ENCODE assay signal across 16 cellular contexts in the genomic region with DNA sequence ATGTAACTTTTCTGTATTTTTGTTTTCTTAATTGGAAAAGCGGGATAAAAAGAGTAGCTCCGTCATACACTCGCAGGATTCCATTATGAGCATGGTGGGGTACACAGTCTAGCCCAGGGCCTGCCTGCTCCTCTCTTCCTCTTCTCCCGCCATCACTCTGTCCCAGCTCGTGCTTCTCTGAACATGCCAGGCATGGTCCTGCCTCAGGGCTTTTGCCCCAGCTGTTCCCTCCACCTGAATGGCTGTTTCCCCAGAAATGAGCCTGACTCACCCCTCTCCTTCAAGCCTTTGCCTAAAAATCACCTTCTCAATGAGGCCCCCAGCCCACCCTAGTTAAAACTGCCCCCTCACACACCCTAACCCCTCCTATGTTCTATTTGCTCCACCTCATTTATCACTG. TPM values are rescaled to one million over a fixed set of nuclear protein-coding genes. Genes with fewer than 3 reads are reported as not detected.
DNase-seq lines count a peak whose midpoint lies in the region; ATAC-seq and TF ChIP-seq lines count a peak whose summit lies in the region.
"Had no signal": no experiment of that assay in that cellular context is flagged by ENCODE, and none has a peak within 500 bp of the region (broad histone marks: within the 10 kb centered on the region; RNA-seq: fewer than 3 reads in every experiment).

No MANE protein-coding gene starts in this region.

- no peak overlapping the region for H2AK5ac ChIP-seq in trophoblast cell (ENCODE audit: low read length)

- no peak overlapping the region for H4K91ac ChIP-seq in trophoblast cell (ENCODE audit: low read depth, low read length)

- H3K79me1 ChIP-seq in trophoblast cell (ENCODE audit: low read length) = peaks cover 24% of the 10 kb centered on the region

- no peak overlapping the region for H2AFZ ChIP-seq in trophoblast cell (ENCODE audit: insufficient read depth, low read length, poor library complexity)

- H3K4me1 ChIP-seq in foreskin keratinocyte = peaks cover 29% of the 10 kb centered on the region
- peaks cover 22 to 39% of the 10 kb centered on the region in 2 experiments for H3K4me1 ChIP-seq in trophoblast cell (ENCODE audit: control insufficient read depth in 1 of 2, insufficient read depth in 2 of 2, low read length in 2 of 2)

- no peaks in the 10 kb centered on the region for H3K27me3 ChIP-seq in WERI-Rb-1 (ENCODE audit: insufficient read depth, low read depth, severe bottlenecking)
- H3K27me3 ChIP-seq in foreskin keratinocyte = no peaks in the 10 kb centered on the region
- H3K27me3 ChIP-seq in trophoblast cell (ENCODE audit: insufficient read depth, low read length) = no peaks in the 10 kb centered on the region

- H3K9me3 ChIP-seq in WERI-Rb-1 (ENCODE audit: severe bottlenecking) = no peaks in the 10 kb centered on the region
- H3K9me3 ChIP-seq in trophoblast cell (ENCODE audit: insufficient read depth, low read depth, low read length) = no peaks in the 10 kb centered on the region

- TF ChIP-seq CTCF in WERI-Rb-1 (IDR thresholded peaks at IDR 0.05; ENCODE audit: low read depth, low read length) = no peak
- TF ChIP-seq CTCF in foreskin keratinocyte (conservative IDR thresholded peaks at IDR 0.05) = no peak
- no peak for TF ChIP-seq CTCF in GM13977 (IDR thresholded peaks at IDR 0.05; ENCODE audit: extremely low read depth, insufficient read depth, missing control alignments)

- H3K36me3 ChIP-seq in WERI-Rb-1 (peaks cover 8% of the 10 kb centered on the region; the same call in 1 of the 2 replicates), trophoblast cell (ENCODE audit: control insufficient read depth in 1 of 2, insufficient read depth in 2 of 2, low read length in 2 of 2) (peaks cover 1 to 16% of the 10 kb centered on the region in 2 experiments)

- peak overlapping the region; percentile 94 for H3K4ac ChIP-seq in trophoblast cell (ENCODE audit: low read depth, low read length)

- H3K9ac ChIP-seq in trophoblast cell (ENCODE audit: low read length) = no peak overlapping the region

- no peak overlapping the region for H4K8ac ChIP-seq in trophoblast cell (ENCODE audit: low read depth, low read length)

- H3K14ac ChIP-seq in trophoblast cell (ENCODE audit: low read length) = no peak overlapping the region

- ATAC-seq in foreskin keratinocyte = peak; percentile 57
- ATAC-seq: PC-3 had no signal

- no CpG with 5 or more reads among the region's 5 CpGs for WGBS in trophoblast cell (ENCODE audit: extremely low coverage, insufficient coverage, insufficient read length)

- H3K4me3 ChIP-seq in WERI-Rb-1 (ENCODE audit: low read depth, low read length) (no peak overlapping the region), trophoblast cell (ENCODE audit: low read depth, low read length) (no peak overlapping the region)

- H3K4me2 ChIP-seq in trophoblast cell (ENCODE audit: low read length) = no peak overlapping the region

- H3K27ac ChIP-seq in WERI-Rb-1 (peak overlapping the region; percentile 75), foreskin keratinocyte (peak overlapping the region; percentile 30), trophoblast cell (ENCODE audit: low read depth, low read length) (no peak overlapping the region)

- in situ Hi-C loops in GM13977 (cut with MboI; ENCODE audit: low pct_unique_long_range_greater_than_20kb, low sequenced_read_pairs, unreplicated experiment) = no loop called here

- DNase-seq in M059J (ENCODE audit: low read depth) = peak; percentile 14
- no peak for DNase-seq in WERI-Rb-1
- DNase-seq in foreskin keratinocyte = peak; percentile 20 to 58
- DNase-seq in trophoblast cell = no peak
- DNase-seq in activated T-cell treated with anti-CD3 and anti-CD28 coated beads, Interleukin-2, amount 50 U/mL, for 48 hours = no peak
- DNase-seq in T-helper 1 cell = no peak
- DNase-seq in GM13977 (ENCODE audit: low spot score) = no peak
- DNase-seq: EL, H7, MV-4-11, NCI-H1417, NCI-H2029, NCI-H2171 treated with DMSO at 0.1 percent for 48 hours, NCI-H446 treated with DMSO at 0.1 percent for 48 hours, NCI-H748 treated with DMSO at 0.1 percent for 48 hours, PC-3 had no signal

- no peak overlapping the region for H2BK12ac ChIP-seq in trophoblast cell (ENCODE audit: low read length)

- H2BK120ac ChIP-seq in trophoblast cell (ENCODE audit: insufficient read depth, low read length, poor library complexity) = no peak overlapping the region

- no peak overlapping the region for H3K23ac ChIP-seq in trophoblast cell (ENCODE audit: low read length)

- no peak overlapping the region for H2BK5ac ChIP-seq in trophoblast cell (ENCODE audit: low read depth, low read length, poor library complexity)

- H3K79me2 ChIP-seq in trophoblast cell (ENCODE audit: control insufficient read depth, insufficient read depth, low read length, poor library complexity) = peaks cover 31% of the 10 kb centered on the region

- H3K18ac ChIP-seq in trophoblast cell (ENCODE audit: low read length) = peak overlapping the region; percentile 22

- H4K12ac ChIP-seq in trophoblast cell (ENCODE audit: low read depth, low read length) = no peak overlapping the region

RNA-seq across cellular contexts. Expression of gene CORO2A, which starts 4.5 kb away (rescaled TPM):
- 3.6 and 4.3 TPM in 2 replicates for total RNA-seq in M059J (2014; rRNA removed; shearing (Covaris generic))
- total RNA-seq in foreskin keratinocyte = 37.0 and 39.3 TPM in 2 replicates
- 12.9 and 15.6 TPM in 2 replicates for polyA plus RNA-seq in foreskin keratinocyte
- 34.0 and 35.3 TPM in 2 replicates for polyA plus RNA-seq in trophoblast cell (2013)

Comparison
In these comparisons a context has a peak if more than half of its experiments do, and no peak if none do; other contexts are left out.
1. DNase-seq: peak in M059J (single experiment) and foreskin keratinocyte (2 of 2); none in WERI-Rb-1 (single experiment), trophoblast cell (0 of 2), activated T-cell treated with anti-CD3 and anti-CD28 coated beads, Interleukin-2, amount 50 U/mL, for 48 hours (0 of 2), T-helper 1 cell (0 of 5) and GM13977 (single experiment).